18 cellular contexts compared by ENCODE assay signal in genomic region chr2:105660489-105660888, GRCh38.
"Had no signal": no experiment of that assay in that cellular context is flagged by ENCODE, and none has a peak within 500 bp of the region (broad histone marks: within the 10 kb centered on the region; RNA-seq: fewer than 3 reads in every experiment).

No MANE protein-coding gene starts in this region.

- FAIRE-seq: endometrium had no signal

- H3K27me3 ChIP-seq: colonic mucosa, esophagus squamous epithelium, heart left ventricle, sigmoid colon, stomach, transverse colon had no signal

- DNase-seq: colonic mucosa; effector memory CD4-positive, alpha-beta T cell; esophagus squamous epithelium; foreskin fibroblast; heart left ventricle; hippocampal formation; naive thymus-derived CD4-positive, alpha-beta T cell; nephron progenitor cell; sigmoid colon; stimulated activated naive CD4-positive, alpha-beta T cell; stomach; substantia nigra; transverse colon had no signal

- ATAC-seq: heart left ventricle; naive thymus-derived CD4-positive, alpha-beta T cell had no signal

- H3K27ac ChIP-seq: colonic mucosa, epithelial cell of prostate, esophagus squamous epithelium, heart left ventricle, parathyroid adenoma, sigmoid colon, skin epidermis, stomach, thoracic aorta, transverse colon had no signal

- H3K4me1 ChIP-seq: colonic mucosa, esophagus squamous epithelium, heart left ventricle, parathyroid adenoma, sigmoid colon, stomach, transverse colon had no signal
